8 cellular contexts compared by ENCODE assay signal in the genomic region with DNA sequence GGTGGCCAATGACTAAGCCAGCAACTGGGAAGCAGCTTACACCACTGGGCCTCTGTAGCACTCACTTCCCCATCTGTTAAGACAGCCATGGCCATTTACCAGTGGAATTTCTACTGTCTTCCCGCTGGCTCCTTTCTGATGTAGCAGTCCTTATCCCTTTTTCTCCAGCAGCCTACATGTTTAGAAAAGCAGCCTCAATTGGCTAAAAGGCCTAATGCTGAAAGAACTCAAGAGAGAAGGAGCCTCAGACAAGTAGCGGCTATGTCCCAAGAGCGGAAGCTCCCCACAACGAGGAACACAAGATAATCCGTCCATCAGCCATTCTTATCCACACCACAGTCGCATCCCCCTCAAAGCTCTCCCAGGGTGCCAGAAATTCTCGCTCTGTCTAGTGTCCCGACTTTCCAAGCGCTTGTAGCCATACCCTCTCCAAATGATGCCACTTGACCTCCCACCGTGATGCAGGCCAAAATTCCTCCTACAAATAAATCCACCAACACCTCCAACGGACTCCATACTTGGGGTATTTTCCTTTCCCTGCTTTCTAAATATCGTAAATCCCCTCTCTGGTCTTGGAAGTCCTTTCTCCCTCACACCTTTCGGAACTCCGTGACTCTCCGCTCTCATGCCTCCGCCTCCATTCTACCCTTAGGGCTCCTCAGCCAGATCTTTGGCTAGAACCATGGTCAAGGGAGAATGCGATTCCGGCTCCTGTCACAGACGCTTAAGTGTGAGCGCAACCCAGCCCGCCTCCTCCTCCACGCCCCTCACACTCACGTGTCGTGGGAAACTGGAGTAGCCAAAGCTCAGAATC. TPM values are rescaled to one million over a fixed set of nuclear protein-coding genes. Genes with fewer than 3 reads are reported as not detected.
A peak's percentile ranks its signal among the peaks of the same experiment; 100 is the strongest.
DNase-seq lines count a peak whose midpoint lies in the region; ATAC-seq, FAIRE-seq and TF ChIP-seq lines count a peak whose summit lies in the region.

No MANE protein-coding gene starts in this region.

- ATAC-seq in GM19328 (IDR thresholded peaks at IDR 0.05; ENCODE audit: unreplicated experiment): peak; percentile 29
- peak; percentile 32 for ATAC-seq in HG03432 (IDR thresholded peaks at IDR 0.05; ENCODE audit: unreplicated experiment)
- peak; percentile 43 for ATAC-seq in HepG2

- H3K4me2 ChIP-seq in HepG2 (ENCODE audit: low read depth, low read length): peak overlapping the region; percentile 90

- POLR2A ChIA-PET in RWPE1 (lab: Yijun Ruan, JAX; ENCODE audit: low non-redundant PET): interaction anchor here (0.6 to 1.0 kb wide), 2 partner anchors 10 to 218 kb away, joined by 3 read pairs; no protein-coding TSS in a partner anchor
- POLR2A ChIA-PET in HepG2 (lab: Yijun Ruan, JAX): interaction anchor here (1.1 to 2.4 kb wide), 9 partner anchors 10 to 167 kb away, joined by 3 to 27 read pairs (median 6); a partner anchor contains a TSS

- in situ Hi-C loops in HepG2 (cut with HindIII; ENCODE audit: extremely low pct_ligation_motif_present, low pct_unique_long_range_greater_than_20kb): loop anchor here (25.0 kb wide), 1 partner anchor 88 kb away; no protein-coding TSS in a partner anchor

- TF ChIP-seq CTCF in RWPE1 (conservative IDR thresholded peaks at IDR 0.05; ENCODE audit: low read depth) (no peak), HepG2 (CRISPR knock-in tag; IDR thresholded peaks at IDR 0.05) (no peak)

- peak; percentile 53 for DNase-seq in D341Med (ENCODE audit: low spot score)
- DNase-seq in RWPE1 (ENCODE audit: low spot score): peak; percentile 20
- DNase-seq in HepG2 (ENCODE audit: low spot score): peak; percentile 7
- no peak for DNase-seq in activated CD8-positive, alpha-beta memory T cell treated with anti-CD3 and anti-CD28 coated beads, Interleukin-2, amount 50 U/mL, for 48 hours

- H3K36me3 ChIP-seq in HepG2 (replicated peaks in 1 of 2; ENCODE audit: control insufficient read depth in 1 of 2, insufficient read depth in 2 of 2, low read length in 2 of 2): peaks cover 2 to 22% of the 10 kb centered on the region in 2 experiments

- H3K27me3 ChIP-seq in HepG2 (ENCODE audit: control insufficient read depth in 1 of 2, insufficient read depth in 2 of 2, low read length in 2 of 2): no peaks in the 10 kb centered on the region; a peak in 1 of 5 replicates

- peaks cover 37% of the 10 kb centered on the region for H3K79me2 ChIP-seq in HepG2 (ENCODE audit: insufficient read depth, low read length)

- peak overlapping the region; percentile 81 to 89 (median 86) for H3K4me3 ChIP-seq in HepG2 (replicated peaks in 1 of 3; ENCODE audit: insufficient read depth in 1 of 3, low read depth in 2 of 3, low read length in 3 of 3)

- TF ChIP-seq POLR2A in HepG2 (IDR thresholded peaks at IDR 0.05; ENCODE audit: insufficient read depth in 1 of 2, low read depth in 2 of 2, low read length in 2 of 2): no peak

- intact Hi-C loops in HepG2 (cut with micrococcal nuclease; ENCODE audit: unreplicated experiment): loop anchor here (5.0 kb wide), 1 partner anchor 37 kb away; a partner anchor contains a TSS

- TF ChIP-seq EP300 in HepG2 (IDR thresholded peaks at IDR 0.05; ENCODE audit: low read depth in 2 of 2, low read length in 2 of 2) (no peak), HepG2 (CRISPR knock-in tag; IDR thresholded peaks at IDR 0.05; ENCODE audit: borderline replicate concordance) (no peak)

- WGBS in HepG2 (ENCODE audit: low lambda C conversion rate): 2% methylated on average over 23 of the region's 24 CpGs

- no peak for TF ChIP-seq RAD21 in HepG2 (CRISPR knock-in tag; IDR thresholded peaks at IDR 0.05)

- peak overlapping the region; percentile 90 for H3K9ac ChIP-seq in HepG2 (ENCODE audit: insufficient read depth, low read depth, low read length)

- peaks cover 30% of the 10 kb centered on the region for H3K4me1 ChIP-seq in HepG2 (ENCODE audit: insufficient read depth, low read length)

- H4K20me1 ChIP-seq in HepG2 (ENCODE audit: insufficient read depth, low read length): no peaks in the 10 kb centered on the region

- TSS peak; percentile 67 for BruUV-seq in HepG2 (replicated peaks; lab: Mats Ljungman, UMichigan)

- no peak overlapping the region for H2AFZ ChIP-seq in HepG2 (ENCODE audit: low read length)

- FAIRE-seq in HepG2 (lab: Jason Lieb, UNC): no peak

- CTCF ChIA-PET in RWPE1 (lab: Yijun Ruan, JAX): interaction anchor here (0.6 to 1.6 kb wide), 2 partner anchors 13 to 423 kb away, joined by 5 to 6 read pairs; no protein-coding TSS in a partner anchor
- CTCF ChIA-PET in HepG2 (lab: Yijun Ruan, JAX; ENCODE audit: low intra/inter-chr PET ratio, low total read pairs): interaction anchor here (1.6 kb wide), 1 partner anchor 91 kb away, joined by 5 read pairs; no protein-coding TSS in a partner anchor

- H3K9me3 ChIP-seq in HepG2 (ENCODE audit: low read length): no peaks in the 10 kb centered on the region; the same call in 1 of the 2 replicates

- H3K27ac ChIP-seq in RWPE1: peak overlapping the region; percentile 90
- peak overlapping the region; percentile 100 for H3K27ac ChIP-seq in cingulate gyrus (ENCODE audit: low read depth, low read length)
- H3K27ac ChIP-seq in HepG2 (ENCODE audit: extremely low read length, insufficient read depth, low read length): peak overlapping the region; percentile 93
- peak overlapping the region; percentile 99 for H3K27ac ChIP-seq in temporal lobe (ENCODE audit: low read depth, low read length)

RNA-seq across cellular contexts. Expression of a gene that starts 0.5 kb away (rescaled TPM):
- 68.5 and 127 TPM in 2 replicates for total RNA-seq in HepG2 (2016; rRNA removed; fragmentation: Illumina TruSeq; extraction: Trizol)
- total RNA-seq in HepG2 (2016; cell fraction: cytosol; rRNA removed; fragmentation: Illumina TruSeq; extraction: Trizol; ENCODE audit: low read depth): 36.4 and 46.3 TPM in 2 replicates
- 82.3 and 126 TPM in 2 replicates for total RNA-seq in HepG2 (2016; cell fraction: insoluble cytoplasmic fraction; rRNA removed; fragmentation: Illumina TruSeq; extraction: Trizol)
- 62.4 and 64.9 TPM in 2 replicates for total RNA-seq in HepG2 (2016; cell fraction: membrane; rRNA removed; fragmentation: Illumina TruSeq; extraction: Trizol)
- total RNA-seq in HepG2 (2016; cell fraction: nucleus; rRNA removed; fragmentation: Illumina TruSeq; extraction: Trizol): 126 and 143 TPM in 2 replicates
- polyA plus RNA-seq in HepG2 (2011; rRNA removed): 90.5 and 98.2 TPM in 2 replicates
- polyA plus RNA-seq in HepG2 (2011; cell fraction: cytosol; rRNA removed): 61.4 and 84.5 TPM in 2 replicates
- polyA plus RNA-seq in HepG2 (2011; cell fraction: nucleus; rRNA removed): 91.0 and 114 TPM in 2 replicates
- polyA plus RNA-seq in HepG2 (2012): 68.5 and 69.2 TPM in 2 replicates
- polyA plus RNA-seq in HepG2 (2016; cell fraction: cytosol; fragmentation: Illumina TruSeq; extraction: Trizol; ENCODE audit: low read depth): 22.0 and 27.6 TPM in 2 replicates
- 60.7 and 70.5 TPM in 2 replicates for polyA plus RNA-seq in HepG2 (2016; cell fraction: insoluble cytoplasmic fraction; fragmentation: Illumina TruSeq; extraction: Trizol; ENCODE audit: low read depth)
- polyA plus RNA-seq in HepG2 (2016; cell fraction: membrane; fragmentation: Illumina TruSeq; extraction: Trizol; ENCODE audit: low read depth): 40.1 and 44.7 TPM in 2 replicates
- polyA plus RNA-seq in HepG2 (2016; cell fraction: nucleus; fragmentation: Illumina TruSeq; extraction: Trizol; ENCODE audit: insufficient read depth, low read depth): 178 and 205 TPM in 2 replicates
- 167 and 331 TPM in 2 replicates for polyA minus RNA-seq in HepG2 (2011; rRNA and poly(A)+ RNA removed; ENCODE audit: low replicate concordance)
- 67.1 and 75.4 TPM in 2 replicates for polyA minus RNA-seq in HepG2 (2011; cell fraction: cytosol; rRNA and poly(A)+ RNA removed)
- polyA minus RNA-seq in HepG2 (2011; cell fraction: nucleus; rRNA and poly(A)+ RNA removed): 64.4 and 78.3 TPM in 2 replicates
- total RNA-seq in temporal lobe: 59.7 TPM

RNA-seq across cellular contexts. Expression of a gene that starts 34.6 kb away (rescaled TPM):
- total RNA-seq in HepG2 (2016; rRNA removed; fragmentation: Illumina TruSeq; extraction: Trizol): 9.4 and 12.5 TPM in 2 replicates
- total RNA-seq in HepG2 (2016; cell fraction: cytosol; rRNA removed; fragmentation: Illumina TruSeq; extraction: Trizol; ENCODE audit: low read depth): 3.5 and 4.3 TPM in 2 replicates
- 9.1 and 10.8 TPM in 2 replicates for total RNA-seq in HepG2 (2016; cell fraction: insoluble cytoplasmic fraction; rRNA removed; fragmentation: Illumina TruSeq; extraction: Trizol)
- 15.0 and 16.0 TPM in 2 replicates for total RNA-seq in HepG2 (2016; cell fraction: membrane; rRNA removed; fragmentation: Illumina TruSeq; extraction: Trizol)
- 6.0 and 10.3 TPM in 2 replicates for total RNA-seq in HepG2 (2016; cell fraction: nucleus; rRNA removed; fragmentation: Illumina TruSeq; extraction: Trizol)
- polyA plus RNA-seq in HepG2 (2011; rRNA removed): 35.0 and 36.6 TPM in 2 replicates
- 18.0 and 18.2 TPM in 2 replicates for polyA plus RNA-seq in HepG2 (2011; cell fraction: cytosol; rRNA removed)
- polyA plus RNA-seq in HepG2 (2011; cell fraction: nucleus; rRNA removed): 92.3 and 99.0 TPM in 2 replicates
- polyA plus RNA-seq in HepG2 (2012): 12.2 and 13.4 TPM in 2 replicates
- 2.5 and 3.8 TPM in 2 replicates for polyA plus RNA-seq in HepG2 (2016; cell fraction: cytosol; fragmentation: Illumina TruSeq; extraction: Trizol; ENCODE audit: low read depth)
- 7.7 and 13.3 TPM in 2 replicates for polyA plus RNA-seq in HepG2 (2016; cell fraction: insoluble cytoplasmic fraction; fragmentation: Illumina TruSeq; extraction: Trizol; ENCODE audit: low read depth)
- polyA plus RNA-seq in HepG2 (2016; cell fraction: membrane; fragmentation: Illumina TruSeq; extraction: Trizol; ENCODE audit: low read depth): 10.0 and 11.8 TPM in 2 replicates
- 21.0 and 24.1 TPM in 2 replicates for polyA plus RNA-seq in HepG2 (2016; cell fraction: nucleus; fragmentation: Illumina TruSeq; extraction: Trizol; ENCODE audit: insufficient read depth, low read depth)
- 15.0 and 39.5 TPM in 2 replicates for polyA minus RNA-seq in HepG2 (2011; rRNA and poly(A)+ RNA removed; ENCODE audit: low replicate concordance)
- polyA minus RNA-seq in HepG2 (2011; cell fraction: cytosol; rRNA and poly(A)+ RNA removed): 12.2 and 13.7 TPM in 2 replicates
- polyA minus RNA-seq in HepG2 (2011; cell fraction: nucleus; rRNA and poly(A)+ RNA removed): 9.3 and 12.3 TPM in 2 replicates
- 34.9 TPM for total RNA-seq in temporal lobe

RNA-seq across cellular contexts. Expression of a gene that starts 40.4 kb away (rescaled TPM):
- total RNA-seq in HepG2 (2016; rRNA removed; fragmentation: Illumina TruSeq; extraction: Trizol) (1.2 and 1.6 TPM in 2 replicates), temporal lobe (7.9 TPM)
- total RNA-seq in HepG2 (2016; cell fraction: cytosol; rRNA removed; fragmentation: Illumina TruSeq; extraction: Trizol; ENCODE audit: low read depth): 1.3 TPM in 1 of 2 replicates, not detected in the other
- 0.91 and 1.3 TPM in 2 replicates for total RNA-seq in HepG2 (2016; cell fraction: insoluble cytoplasmic fraction; rRNA removed; fragmentation: Illumina TruSeq; extraction: Trizol)
- total RNA-seq in HepG2 (2016; cell fraction: membrane; rRNA removed; fragmentation: Illumina TruSeq; extraction: Trizol): 0.87 and 1.3 TPM in 2 replicates
- total RNA-seq in HepG2 (2016; cell fraction: nucleus; rRNA removed; fragmentation: Illumina TruSeq; extraction: Trizol): 1.4 and 1.8 TPM in 2 replicates
- polyA plus RNA-seq in HepG2 (2011; rRNA removed): 0.51 and 1.7 TPM in 2 replicates
- 0.52 and 0.58 TPM in 2 replicates for polyA plus RNA-seq in HepG2 (2011; cell fraction: cytosol; rRNA removed)
- 0.66 and 1.4 TPM in 2 replicates for polyA plus RNA-seq in HepG2 (2011; cell fraction: nucleus; rRNA removed)
- polyA plus RNA-seq in HepG2 (2012): 0.49 and 0.91 TPM in 2 replicates
- 0.19 and 0.29 TPM in 2 replicates for polyA plus RNA-seq in HepG2 (2016; cell fraction: cytosol; fragmentation: Illumina TruSeq; extraction: Trizol; ENCODE audit: low read depth)
- 1.1 and 1.9 TPM in 2 replicates for polyA plus RNA-seq in HepG2 (2016; cell fraction: insoluble cytoplasmic fraction; fragmentation: Illumina TruSeq; extraction: Trizol; ENCODE audit: low read depth)
- polyA plus RNA-seq in HepG2 (2016; cell fraction: membrane; fragmentation: Illumina TruSeq; extraction: Trizol; ENCODE audit: low read depth): 1.2 TPM in 2 replicates
- 0.57 and 1.5 TPM in 2 replicates for polyA plus RNA-seq in HepG2 (2016; cell fraction: nucleus; fragmentation: Illumina TruSeq; extraction: Trizol; ENCODE audit: insufficient read depth, low read depth)
- polyA minus RNA-seq in HepG2 (2011; rRNA and poly(A)+ RNA removed; ENCODE audit: low replicate concordance): 0.56 and 1.6 TPM in 2 replicates
- 0.69 TPM in 1 of 2 replicates, not detected in the other for polyA minus RNA-seq in HepG2 (2011; cell fraction: cytosol; rRNA and poly(A)+ RNA removed)
- 0.64 and 0.87 TPM in 2 replicates for polyA minus RNA-seq in HepG2 (2011; cell fraction: nucleus; rRNA and poly(A)+ RNA removed)
